1 cellular context compared by ENCODE assay signal in the genomic region with DNA sequence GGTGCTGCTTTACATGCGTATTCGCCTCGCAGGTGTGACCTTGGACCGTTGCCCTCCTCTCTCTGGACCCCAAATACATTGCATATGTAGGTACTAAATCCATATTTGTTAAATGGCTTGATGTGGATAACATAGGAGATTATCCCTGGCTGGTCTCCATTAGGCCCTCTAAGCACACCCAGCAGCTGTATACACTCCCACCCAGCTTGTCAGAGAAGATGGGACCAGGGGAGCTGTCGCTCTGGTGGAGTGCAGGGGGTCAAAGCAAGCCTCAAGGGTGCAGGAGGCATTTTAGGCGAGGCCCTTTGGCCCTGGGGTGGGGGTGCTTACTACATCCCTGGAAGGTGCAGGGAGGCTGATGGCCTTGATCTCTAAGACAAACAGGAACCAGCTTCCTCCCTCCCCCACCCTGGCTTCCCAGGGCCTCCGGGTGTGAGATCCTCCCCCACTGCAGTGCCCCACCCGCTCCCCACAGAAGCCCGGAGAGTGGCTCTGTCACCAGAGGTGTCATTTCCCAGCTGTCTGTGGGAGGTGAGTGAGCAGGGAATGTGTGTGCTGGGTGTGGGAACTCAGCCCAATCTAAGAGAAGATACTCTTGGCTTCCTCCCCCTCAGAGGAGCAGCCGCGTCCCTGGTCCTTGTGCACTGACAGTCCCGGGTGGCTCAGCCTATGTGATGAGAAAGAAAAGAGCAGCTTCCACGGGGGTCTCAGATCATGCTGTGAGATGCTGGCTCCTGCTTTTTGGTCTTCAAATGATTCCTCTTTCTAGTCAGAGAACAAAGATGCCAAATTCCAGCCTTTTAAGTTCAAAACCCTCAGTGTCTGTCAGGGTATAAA.
TF ChIP-seq lines count a peak whose summit lies in the region.

No MANE protein-coding gene starts in this region.

TF ChIP-seq in K562, 482 proteins besides CTCF, POLR2A, EP300 and RAD21 (continued from another document and continues in another):
- TF ChIP-seq, protein P1, sequence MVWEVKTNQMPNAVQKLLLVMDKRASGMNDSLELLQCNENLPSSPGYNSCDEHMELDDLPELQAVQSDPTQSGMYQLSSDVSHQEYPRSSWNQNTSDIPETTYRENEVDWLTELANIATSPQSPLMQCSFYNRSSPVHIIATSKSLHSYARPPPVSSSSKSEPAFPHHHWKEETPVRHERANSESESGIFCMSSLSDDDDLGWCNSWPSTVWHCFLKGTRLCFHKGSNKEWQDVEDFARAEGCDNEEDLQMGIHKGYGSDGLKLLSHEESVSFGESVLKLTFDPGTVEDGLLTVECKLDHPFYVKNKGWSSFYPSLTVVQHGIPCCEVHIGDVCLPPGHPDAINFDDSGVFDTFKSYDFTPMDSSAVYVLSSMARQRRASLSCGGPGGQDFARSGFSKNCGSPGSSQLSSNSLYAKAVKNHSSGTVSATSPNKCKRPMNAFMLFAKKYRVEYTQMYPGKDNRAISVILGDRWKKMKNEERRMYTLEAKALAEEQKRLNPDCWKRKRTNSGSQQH (CRISPR knock-in tag; IDR thresholded peaks at IDR 0.05), result no peak
- TF ChIP-seq KAT2B (IDR thresholded peaks at IDR 0.05; ENCODE audit: low read depth, low read length) (no peak), NFYB (IDR thresholded peaks at IDR 0.05; ENCODE audit: extremely low read depth, insufficient read length) (no peak), HMG20B (CRISPR knock-in tag; IDR thresholded peaks at IDR 0.05) (no peak), ZNF165 (CRISPR knock-in tag; IDR thresholded peaks at IDR 0.05; ENCODE audit: borderline replicate concordance) (no peak), CSDE1 (IDR thresholded peaks at IDR 0.05) (no peak), U2AF2 (optimal IDR thresholded peaks at IDR 0.05; ENCODE audit: low read depth, low read length) (no peak), FOSL1 (tag; conservative IDR thresholded peaks at IDR 0.05) (peak; percentile 47; the same call in 1 of the 2 replicates), ZNF41 (CRISPR knock-in tag; conservative IDR thresholded peaks at IDR 0.05) (no peak), RFX1 (IDR thresholded peaks at IDR 0.05) (no peak), NCOR1 (IDR thresholded peaks at IDR 0.05) (peak; percentile 61), ZSCAN32 (CRISPR knock-in tag; IDR thresholded peaks at IDR 0.05) (no peak), MXI1 (IDR thresholded peaks at IDR 0.05; ENCODE audit: low read depth, low read length) (no peak), ZNF12 (CRISPR knock-in tag; IDR thresholded peaks at IDR 0.05) (no peak), POLR3G (IDR thresholded peaks at IDR 0.05; ENCODE audit: extremely low read depth, insufficient read length, insufficient replicate concordance) (no peak), CREBBP (IDR thresholded peaks at IDR 0.05; ENCODE audit: low read depth, low read length) (no peak), FOXA1 (IDR thresholded peaks at IDR 0.05; ENCODE audit: borderline replicate concordance) (no peak), ZNF212 (CRISPR knock-in tag; IDR thresholded peaks at IDR 0.05) (no peak), NCOA1 (IDR thresholded peaks at IDR 0.05; ENCODE audit: low read depth) (no peak), ZNF668 (CRISPR knock-in tag; IDR thresholded peaks at IDR 0.05) (no peak), ZC3H4 (CRISPR knock-in tag; IDR thresholded peaks at IDR 0.05; ENCODE audit: borderline replicate concordance) (no peak), GABPB2 (CRISPR knock-in tag; conservative IDR thresholded peaks at IDR 0.05) (no peak), POLR2AphosphoS2 (IDR thresholded peaks at IDR 0.05; ENCODE audit: low read length) (no peak), CC2D1A (IDR thresholded peaks at IDR 0.05) (no peak), KAT7 (CRISPR knock-in tag; IDR thresholded peaks at IDR 0.05; ENCODE audit: borderline replicate concordance) (no peak), SAP30 (IDR thresholded peaks at IDR 0.05; ENCODE audit: borderline replicate concordance, insufficient read depth, low read depth, low read length, poor library complexity, severe bottlenecking) (no peak), RHOXF2B (CRISPR knock-in tag; conservative IDR thresholded peaks at IDR 0.05) (no peak), PHF20 (IDR thresholded peaks at IDR 0.05; ENCODE audit: partially characterized antibody) (no peak), ZNF77 (CRISPR knock-in tag; IDR thresholded peaks at IDR 0.05) (no peak), NR2C1 (IDR thresholded peaks at IDR 0.05) (no peak), NR2C1 (tag; IDR thresholded peaks at IDR 0.05) (no peak; the same call in 1 of the 2 replicates)
- TF ChIP-seq, protein P2, sequence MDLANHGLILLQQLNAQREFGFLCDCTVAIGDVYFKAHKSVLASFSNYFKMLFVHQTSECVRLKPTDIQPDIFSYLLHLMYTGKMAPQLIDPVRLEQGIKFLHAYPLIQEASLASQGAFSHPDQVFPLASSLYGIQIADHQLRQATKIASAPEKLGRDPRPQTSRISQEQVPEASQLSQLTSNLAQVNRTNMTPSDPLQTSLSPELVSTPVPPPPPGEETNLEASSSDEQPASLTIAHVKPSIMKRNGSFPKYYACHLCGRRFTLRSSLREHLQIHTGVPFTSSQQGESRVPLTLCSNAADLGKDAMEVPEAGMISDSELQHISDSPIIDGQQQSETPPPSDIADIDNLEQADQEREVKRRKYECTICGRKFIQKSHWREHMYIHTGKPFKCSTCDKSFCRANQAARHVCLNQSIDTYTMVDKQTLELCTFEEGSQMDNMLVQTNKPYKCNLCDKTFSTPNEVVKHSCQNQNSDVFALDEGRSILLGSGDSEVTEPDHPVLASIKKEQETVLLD (IDR thresholded peaks at IDR 0.05), result peak; percentile 80
- TF ChIP-seq, protein P3, sequence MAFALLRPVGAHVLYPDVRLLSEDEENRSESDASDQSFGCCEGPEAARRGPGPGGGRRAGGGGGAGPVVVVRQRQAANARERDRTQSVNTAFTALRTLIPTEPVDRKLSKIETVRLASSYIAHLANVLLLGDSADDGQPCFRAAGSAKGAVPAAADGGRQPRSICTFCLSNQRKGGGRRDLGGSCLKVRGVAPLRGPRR (CRISPR knock-in tag; IDR thresholded peaks at IDR 0.05), result no peak
- TF ChIP-seq, protein P4, sequence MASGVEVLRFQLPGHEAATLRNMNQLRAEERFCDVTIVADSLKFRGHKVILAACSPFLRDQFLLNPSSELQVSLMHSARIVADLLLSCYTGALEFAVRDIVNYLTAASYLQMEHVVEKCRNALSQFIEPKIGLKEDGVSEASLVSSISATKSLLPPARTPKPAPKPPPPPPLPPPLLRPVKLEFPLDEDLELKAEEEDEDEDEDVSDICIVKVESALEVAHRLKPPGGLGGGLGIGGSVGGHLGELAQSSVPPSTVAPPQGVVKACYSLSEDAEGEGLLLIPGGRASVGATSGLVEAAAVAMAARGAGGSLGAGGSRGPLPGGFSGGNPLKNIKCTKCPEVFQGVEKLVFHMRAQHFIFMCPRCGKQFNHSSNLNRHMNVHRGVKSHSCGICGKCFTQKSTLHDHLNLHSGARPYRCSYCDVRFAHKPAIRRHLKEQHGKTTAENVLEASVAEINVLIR (CRISPR knock-in tag; IDR thresholded peaks at IDR 0.05), result no peak
- TF ChIP-seq, protein P5, sequence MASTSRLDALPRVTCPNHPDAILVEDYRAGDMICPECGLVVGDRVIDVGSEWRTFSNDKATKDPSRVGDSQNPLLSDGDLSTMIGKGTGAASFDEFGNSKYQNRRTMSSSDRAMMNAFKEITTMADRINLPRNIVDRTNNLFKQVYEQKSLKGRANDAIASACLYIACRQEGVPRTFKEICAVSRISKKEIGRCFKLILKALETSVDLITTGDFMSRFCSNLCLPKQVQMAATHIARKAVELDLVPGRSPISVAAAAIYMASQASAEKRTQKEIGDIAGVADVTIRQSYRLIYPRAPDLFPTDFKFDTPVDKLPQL (IDR thresholded peaks at IDR 0.05; ENCODE audit: extremely low read depth, insufficient read length), result no peak
- TF ChIP-seq, protein P6, sequence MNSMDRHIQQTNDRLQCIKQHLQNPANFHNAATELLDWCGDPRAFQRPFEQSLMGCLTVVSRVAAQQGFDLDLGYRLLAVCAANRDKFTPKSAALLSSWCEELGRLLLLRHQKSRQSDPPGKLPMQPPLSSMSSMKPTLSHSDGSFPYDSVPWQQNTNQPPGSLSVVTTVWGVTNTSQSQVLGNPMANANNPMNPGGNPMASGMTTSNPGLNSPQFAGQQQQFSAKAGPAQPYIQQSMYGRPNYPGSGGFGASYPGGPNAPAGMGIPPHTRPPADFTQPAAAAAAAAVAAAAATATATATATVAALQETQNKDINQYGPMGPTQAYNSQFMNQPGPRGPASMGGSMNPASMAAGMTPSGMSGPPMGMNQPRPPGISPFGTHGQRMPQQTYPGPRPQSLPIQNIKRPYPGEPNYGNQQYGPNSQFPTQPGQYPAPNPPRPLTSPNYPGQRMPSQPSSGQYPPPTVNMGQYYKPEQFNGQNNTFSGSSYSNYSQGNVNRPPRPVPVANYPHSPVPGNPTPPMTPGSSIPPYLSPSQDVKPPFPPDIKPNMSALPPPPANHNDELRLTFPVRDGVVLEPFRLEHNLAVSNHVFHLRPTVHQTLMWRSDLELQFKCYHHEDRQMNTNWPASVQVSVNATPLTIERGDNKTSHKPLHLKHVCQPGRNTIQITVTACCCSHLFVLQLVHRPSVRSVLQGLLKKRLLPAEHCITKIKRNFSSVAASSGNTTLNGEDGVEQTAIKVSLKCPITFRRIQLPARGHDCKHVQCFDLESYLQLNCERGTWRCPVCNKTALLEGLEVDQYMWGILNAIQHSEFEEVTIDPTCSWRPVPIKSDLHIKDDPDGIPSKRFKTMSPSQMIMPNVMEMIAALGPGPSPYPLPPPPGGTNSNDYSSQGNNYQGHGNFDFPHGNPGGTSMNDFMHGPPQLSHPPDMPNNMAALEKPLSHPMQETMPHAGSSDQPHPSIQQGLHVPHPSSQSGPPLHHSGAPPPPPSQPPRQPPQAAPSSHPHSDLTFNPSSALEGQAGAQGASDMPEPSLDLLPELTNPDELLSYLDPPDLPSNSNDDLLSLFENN (IDR thresholded peaks at IDR 0.05; ENCODE audit: low read depth in 2 of 2, low read length in 2 of 2), result peak in 1 of 2 experiments; percentile 63; a peak in 2 of 4 replicates
- TF ChIP-seq, protein P7, sequence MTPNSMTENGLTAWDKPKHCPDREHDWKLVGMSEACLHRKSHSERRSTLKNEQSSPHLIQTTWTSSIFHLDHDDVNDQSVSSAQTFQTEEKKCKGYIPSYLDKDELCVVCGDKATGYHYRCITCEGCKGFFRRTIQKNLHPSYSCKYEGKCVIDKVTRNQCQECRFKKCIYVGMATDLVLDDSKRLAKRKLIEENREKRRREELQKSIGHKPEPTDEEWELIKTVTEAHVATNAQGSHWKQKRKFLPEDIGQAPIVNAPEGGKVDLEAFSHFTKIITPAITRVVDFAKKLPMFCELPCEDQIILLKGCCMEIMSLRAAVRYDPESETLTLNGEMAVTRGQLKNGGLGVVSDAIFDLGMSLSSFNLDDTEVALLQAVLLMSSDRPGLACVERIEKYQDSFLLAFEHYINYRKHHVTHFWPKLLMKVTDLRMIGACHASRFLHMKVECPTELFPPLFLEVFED (CRISPR knock-in tag; conservative IDR thresholded peaks at IDR 0.05), result no peak
- TF ChIP-seq, protein P8, sequence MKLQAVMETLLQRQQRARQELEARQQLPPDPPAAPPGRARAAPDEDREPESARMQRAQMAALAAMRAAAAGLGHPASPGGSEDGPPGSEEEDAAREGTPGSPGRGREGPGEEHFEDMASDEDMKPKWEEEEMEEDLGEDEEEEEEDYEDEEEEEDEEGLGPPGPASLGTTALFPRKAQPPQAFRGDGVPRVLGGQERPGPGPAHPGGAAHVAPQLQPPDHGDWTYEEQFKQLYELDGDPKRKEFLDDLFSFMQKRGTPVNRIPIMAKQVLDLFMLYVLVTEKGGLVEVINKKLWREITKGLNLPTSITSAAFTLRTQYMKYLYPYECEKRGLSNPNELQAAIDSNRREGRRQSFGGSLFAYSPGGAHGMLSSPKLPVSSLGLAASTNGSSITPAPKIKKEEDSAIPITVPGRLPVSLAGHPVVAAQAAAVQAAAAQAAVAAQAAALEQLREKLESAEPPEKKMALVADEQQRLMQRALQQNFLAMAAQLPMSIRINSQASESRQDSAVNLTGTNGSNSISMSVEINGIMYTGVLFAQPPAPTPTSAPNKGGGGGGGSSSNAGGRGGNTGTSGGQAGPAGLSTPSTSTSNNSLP (IDR thresholded peaks at IDR 0.05; ENCODE audit: borderline replicate concordance, low read depth, low read length), result no peak
- TF ChIP-seq, protein P9, sequence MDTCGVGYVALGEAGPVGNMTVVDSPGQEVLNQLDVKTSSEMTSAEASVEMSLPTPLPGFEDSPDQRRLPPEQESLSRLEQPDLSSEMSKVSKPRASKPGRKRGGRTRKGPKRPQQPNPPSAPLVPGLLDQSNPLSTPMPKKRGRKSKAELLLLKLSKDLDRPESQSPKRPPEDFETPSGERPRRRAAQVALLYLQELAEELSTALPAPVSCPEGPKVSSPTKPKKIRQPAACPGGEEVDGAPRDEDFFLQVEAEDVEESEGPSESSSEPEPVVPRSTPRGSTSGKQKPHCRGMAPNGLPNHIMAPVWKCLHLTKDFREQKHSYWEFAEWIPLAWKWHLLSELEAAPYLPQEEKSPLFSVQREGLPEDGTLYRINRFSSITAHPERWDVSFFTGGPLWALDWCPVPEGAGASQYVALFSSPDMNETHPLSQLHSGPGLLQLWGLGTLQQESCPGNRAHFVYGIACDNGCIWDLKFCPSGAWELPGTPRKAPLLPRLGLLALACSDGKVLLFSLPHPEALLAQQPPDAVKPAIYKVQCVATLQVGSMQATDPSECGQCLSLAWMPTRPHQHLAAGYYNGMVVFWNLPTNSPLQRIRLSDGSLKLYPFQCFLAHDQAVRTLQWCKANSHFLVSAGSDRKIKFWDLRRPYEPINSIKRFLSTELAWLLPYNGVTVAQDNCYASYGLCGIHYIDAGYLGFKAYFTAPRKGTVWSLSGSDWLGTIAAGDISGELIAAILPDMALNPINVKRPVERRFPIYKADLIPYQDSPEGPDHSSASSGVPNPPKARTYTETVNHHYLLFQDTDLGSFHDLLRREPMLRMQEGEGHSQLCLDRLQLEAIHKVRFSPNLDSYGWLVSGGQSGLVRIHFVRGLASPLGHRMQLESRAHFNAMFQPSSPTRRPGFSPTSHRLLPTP (IDR thresholded peaks at IDR 0.05; ENCODE audit: borderline replicate concordance, extremely low read depth, insufficient read length), result no peak
- TF ChIP-seq, protein P10, sequence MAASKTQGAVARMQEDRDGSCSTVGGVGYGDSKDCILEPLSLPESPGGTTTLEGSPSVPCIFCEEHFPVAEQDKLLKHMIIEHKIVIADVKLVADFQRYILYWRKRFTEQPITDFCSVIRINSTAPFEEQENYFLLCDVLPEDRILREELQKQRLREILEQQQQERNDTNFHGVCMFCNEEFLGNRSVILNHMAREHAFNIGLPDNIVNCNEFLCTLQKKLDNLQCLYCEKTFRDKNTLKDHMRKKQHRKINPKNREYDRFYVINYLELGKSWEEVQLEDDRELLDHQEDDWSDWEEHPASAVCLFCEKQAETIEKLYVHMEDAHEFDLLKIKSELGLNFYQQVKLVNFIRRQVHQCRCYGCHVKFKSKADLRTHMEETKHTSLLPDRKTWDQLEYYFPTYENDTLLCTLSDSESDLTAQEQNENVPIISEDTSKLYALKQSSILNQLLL (CRISPR knock-in tag; IDR thresholded peaks at IDR 0.05; ENCODE audit: borderline replicate concordance), result no peak
